ENCODE assay signal across 8 cellular contexts in the genomic region with DNA sequence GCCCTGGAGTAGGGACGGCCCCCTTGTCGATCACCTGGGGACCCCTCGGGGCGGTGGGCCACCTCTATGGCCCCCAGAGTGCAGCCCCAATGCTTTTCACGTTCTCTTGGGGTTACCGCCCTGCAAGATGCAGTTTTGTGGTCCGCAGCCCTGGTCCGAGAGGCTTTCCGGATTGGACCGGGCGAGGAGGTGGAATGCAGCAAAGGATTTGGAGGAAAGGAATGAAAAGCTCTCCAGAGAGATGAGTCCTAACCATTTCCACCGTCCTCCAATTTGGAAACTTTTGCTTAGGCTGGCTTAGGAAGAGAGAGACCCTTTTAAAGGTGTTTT. TPM values are rescaled to one million over a fixed set of nuclear protein-coding genes. Genes with fewer than 3 reads are reported as not detected.
A peak's percentile ranks its signal among the peaks of the same experiment; 100 is the strongest.
DNase-seq lines count a peak whose midpoint lies in the region; ATAC-seq and TF ChIP-seq lines count a peak whose summit lies in the region.

No MANE protein-coding gene starts in this region.

- no peak overlapping the region for H3K27ac ChIP-seq in brain microvascular endothelial cell
- peak overlapping the region; percentile 73 to 82 for H3K27ac ChIP-seq in left lung
- H3K27ac ChIP-seq in thyroid gland: peak overlapping the region in 2 of 3 donors; percentile 35 to 52

- H3K4me1 ChIP-seq in left lung (peaks cover 0 to 5% of the 10 kb centered on the region in 2 donors), thyroid gland (no peaks in the 10 kb centered on the region)

- intact Hi-C loops in left lung (cut with DNase I): no loop called here
- intact Hi-C loops in thyroid gland (cut with DNase I): no loop called here

- H3K27me3 ChIP-seq in brain microvascular endothelial cell (replicated peaks) (no peaks in the 10 kb centered on the region), left lung (no peaks in the 10 kb centered on the region), thyroid gland (no peaks in the 10 kb centered on the region)

- H3K4me3 ChIP-seq in brain microvascular endothelial cell (ENCODE audit: low read depth, low read length) (peak overlapping the region; percentile 62), left lung (peak overlapping the region; percentile 51 to 58), thyroid gland (replicated peaks in 1 of 3) (peak overlapping the region in 1 of 3 donors; percentile 57)

- no peak for TF ChIP-seq CTCF in brain microvascular endothelial cell (IDR thresholded peaks at IDR 0.05; ENCODE audit: low read depth, low read length, missing control alignments)
- no peak for TF ChIP-seq CTCF in left lung (IDR thresholded peaks at IDR 0.05)
- TF ChIP-seq CTCF in thyroid gland (IDR thresholded peaks at IDR 0.05): no peak

- no peaks in the 10 kb centered on the region for H3K36me3 ChIP-seq in brain microvascular endothelial cell (replicated peaks)
- no peaks in the 10 kb centered on the region for H3K36me3 ChIP-seq in left lung
- H3K36me3 ChIP-seq in thyroid gland: no peaks in the 10 kb centered on the region

- WGBS in thyroid gland, 2 donors: 33 to 50% methylated on average over 5 to 8 of the region's 12 CpGs

- H3K9me3 ChIP-seq in left lung: no peaks in the 10 kb centered on the region
- H3K9me3 ChIP-seq in thyroid gland: no peaks in the 10 kb centered on the region

- no peak for TF ChIP-seq POLR2A in thyroid gland (IDR thresholded peaks at IDR 0.05)

- ATAC-seq in HG03520 (IDR thresholded peaks at IDR 0.05; ENCODE audit: unreplicated experiment) (peak; percentile 6), left lung (peak; percentile 37), GM19035 (IDR thresholded peaks at IDR 0.05; ENCODE audit: unreplicated experiment) (no peak)

- DNase-seq in GM03348 (ENCODE audit: low spot score) (peak; percentile 72), brain microvascular endothelial cell (no peak), left lung (no peak), thyroid gland (no peak), NCI-H526 (lab: John Stamatoyannopoulos, UW) (no peak)
- DNase-seq in central memory CD4-positive, alpha-beta T cell: no peak

- in situ Hi-C loops in brain microvascular endothelial cell (cut with HindIII; ENCODE audit: low pct_ligation_motif_present, low sequenced_read_pairs): no loop called here

RNA-seq across cellular contexts. Expression of gene SLC25A43, which starts 0.6 kb away (rescaled TPM):
- total RNA-seq in left lung: 10 to 100 TPM; 16.6 to 18.7 TPM
- 10 to 100 TPM in 2 of 4 donors, 1 to 10 TPM in 2; 2.6 to 19.2 (median 9.9) TPM for total RNA-seq in thyroid gland
